Comparison of ENCODE assay signal across 8 cellular contexts in genomic region chr3:71304684-71305083, GRCh38.
DNase-seq lines count a peak whose midpoint lies in the region; ATAC-seq and TF ChIP-seq lines count a peak whose summit lies in the region.

No MANE protein-coding gene starts in this region.

- no peaks in the 10 kb centered on the region for H3K36me3 ChIP-seq in left lung
- H3K36me3 ChIP-seq in stomach = no peaks in the 10 kb centered on the region

- peak; percentile 77 for ATAC-seq in left lung

- H3K4me3 Mint-ChIP-seq in activated T-cell treated with anti-CD3 and anti-CD28 coated beads, Interleukin-2, amount 50 U/mL, for 24 hours = peak overlapping the region; percentile 88

- TF ChIP-seq CTCF in left lung (IDR thresholded peaks at IDR 0.05) (peak in 1 of 2 donors; percentile 34), stomach (IDR thresholded peaks at IDR 0.05) (peak in 5 of 7 experiments; percentile 21 to 43 (median 32))

- DNase-seq in activated T-cell treated with anti-CD3 and anti-CD28 coated beads, Interleukin-2, amount 50 U/mL, for 24 hours = no peak
- DNase-seq in activated T-cell treated with anti-CD3 and anti-CD28 coated beads, Interleukin-2, amount 50 U/mL, for 1 hour = no peak
- DNase-seq in caudate nucleus (lab: John Stamatoyannopoulos, UW) = peak in 14 of 61 donors; percentile 0 to 51 (median 14)
- no peak for DNase-seq in left lung
- no peak for DNase-seq in stomach
- DNase-seq in EL = no peak
- DNase-seq in NCI-H2081 (lab: John Stamatoyannopoulos, UW) = no peak
- DNase-seq in effector CD8-positive, alpha-beta T cell (lab: John Stamatoyannopoulos, UW) = no peak

- H3K27ac ChIP-seq in caudate nucleus (ENCODE audit: low read depth, low read length) (peak overlapping the region; percentile 89), left lung (peak overlapping the region; percentile 52 to 74), stomach (peak overlapping the region in 4 of 5 donors; percentile 48 to 81 (median 75))

- H3K4me1 ChIP-seq in left lung (peaks cover 0 to 39% of the 10 kb centered on the region in 2 donors), stomach (peaks cover 6 to 63% (median 32%) of the 10 kb centered on the region in 4 donors)

- TF ChIP-seq EP300 in stomach (IDR thresholded peaks at IDR 0.05) = no peak

- H3K27me3 ChIP-seq in left lung = no peaks in the 10 kb centered on the region
- no peaks in the 10 kb centered on the region for H3K27me3 ChIP-seq in stomach

- H3K27me3 Mint-ChIP-seq in activated T-cell treated with anti-CD3 and anti-CD28 coated beads, Interleukin-2, amount 50 U/mL, for 24 hours = no peaks in the 10 kb centered on the region

- H3K9me3 ChIP-seq in left lung (no peaks in the 10 kb centered on the region), stomach (no peaks in the 10 kb centered on the region)

- 18 to 22% (median 19%) methylated on average over 3 of the region's 3 CpGs for WGBS in stomach, 5 donors

- H3K27ac Mint-ChIP-seq in activated T-cell treated with anti-CD3 and anti-CD28 coated beads, Interleukin-2, amount 50 U/mL, for 24 hours = peak overlapping the region; percentile 98

- intact Hi-C loops in left lung (cut with DNase I) = no loop called here
- intact Hi-C loops in stomach (cut with DNase I; ENCODE audit: low total_unique reads) = no loop called here

- peak overlapping the region in 1 of 2 donors; percentile 23 for H3K4me3 ChIP-seq in left lung
- peak overlapping the region; percentile 36 to 41 (median 37) for H3K4me3 ChIP-seq in stomach

- no peak for TF ChIP-seq POLR2A in stomach (IDR thresholded peaks at IDR 0.05)

- H3K4me1 Mint-ChIP-seq in activated T-cell treated with anti-CD3 and anti-CD28 coated beads, Interleukin-2, amount 50 U/mL, for 24 hours (ENCODE audit: low read depth) = peaks cover 84% of the 10 kb centered on the region

- H3K36me3 Mint-ChIP-seq in activated T-cell treated with anti-CD3 and anti-CD28 coated beads, Interleukin-2, amount 50 U/mL, for 24 hours (ENCODE audit: low read depth) = peaks cover 41% of the 10 kb centered on the region

- no peaks in the 10 kb centered on the region for H3K9me3 Mint-ChIP-seq in activated T-cell treated with anti-CD3 and anti-CD28 coated beads, Interleukin-2, amount 50 U/mL, for 24 hours
